ENCODE assay signal across 17 cellular contexts in genomic region chr6:156956286-156956685, GRCh38.
DNase-seq lines count a peak whose midpoint lies in the region; ATAC-seq, FAIRE-seq and TF ChIP-seq lines count a peak whose summit lies in the region.
"Had no signal": no experiment of that assay in that cellular context is flagged by ENCODE, and none has a peak within 500 bp of the region (broad histone marks: within the 10 kb centered on the region; RNA-seq: fewer than 3 reads in every experiment).

No MANE protein-coding gene starts in this region.

- H3K4me1 ChIP-seq in cardiac muscle cell (ENCODE audit: low read depth) (peaks cover 23% of the 10 kb centered on the region), right atrium auricular region (peaks cover 0 to 65% of the 10 kb centered on the region in 2 donors), prostate gland (replicated peaks) (peaks cover 21% of the 10 kb centered on the region), uterus (peaks cover 8 to 12% of the 10 kb centered on the region in 2 donors)

- no peak for ATAC-seq in HG02642 (IDR thresholded peaks at IDR 0.05; ENCODE audit: poor library complexity, unreplicated experiment)
- ATAC-seq: activated CD8-positive, alpha-beta T cell treated with anti-CD3 and anti-CD28 coated beads, Interleukin-2, amount 10 ng/mL, durations not matched to agents 7 days and 5 days had no signal

- H3K9me3 ChIP-seq in cardiac muscle cell (ENCODE audit: low read depth), result no peaks in the 10 kb centered on the region
- H3K9me3 ChIP-seq in right atrium auricular region, result no peaks in the 10 kb centered on the region
- H3K9me3 ChIP-seq in prostate gland, result no peaks in the 10 kb centered on the region
- H3K9me3 ChIP-seq in uterus, result no peaks in the 10 kb centered on the region
- H3K9me3 ChIP-seq: Peyer's patch, tibial nerve had no signal

- intact Hi-C loops in cardiac septum (cut with DNase I) (loop anchor here (5.0 to 10.0 kb wide), 2 partner anchors 66 to 391 kb away; no protein-coding TSS in a partner anchor), prostate gland (cut with DNase I) (loop anchor here (2.0 to 10.0 kb wide), 3 partner anchors 61 to 269 kb away; no protein-coding TSS in a partner anchor), uterus (cut with DNase I; ENCODE audit: low total_unique reads) (no loop called here)

- DNase-seq in cardiac muscle cell (ENCODE audit: low read depth in 1 of 2, low spot score in 1 of 2), result no peak
- no peak for DNase-seq in cardiac septum (ENCODE audit: low spot score)
- DNase-seq in right atrium auricular region (ENCODE audit: low spot score), result no peak
- DNase-seq in prostate gland (ENCODE audit: low spot score), result no peak
- no peak for DNase-seq in uterus
- no peak for DNase-seq in H54 (ENCODE audit: insufficient read length, low spot score)
- no peak for DNase-seq in RKO (ENCODE audit: low spot score)
- DNase-seq: 8988T; activated CD8-positive, alpha-beta T cell treated with anti-CD3 and anti-CD28 coated beads, Interleukin-2, amount 10 ng/mL, durations not matched to agents 7 days and 5 days; DND-41; NCI-H2107; NCI-H748 treated with DMSO at 0.1 percent for 48 hours; Peyer's patch had no signal

- TF ChIP-seq CTCF in cardiac muscle cell (IDR thresholded peaks at IDR 0.05; ENCODE audit: low read depth, low read length) (no peak), right atrium auricular region (IDR thresholded peaks at IDR 0.05) (no peak), prostate gland (IDR thresholded peaks at IDR 0.05) (no peak), uterus (IDR thresholded peaks at IDR 0.05) (no peak)

- no peak for TF ChIP-seq POLR2A in prostate gland (IDR thresholded peaks at IDR 0.05)
- TF ChIP-seq POLR2A in uterus (IDR thresholded peaks at IDR 0.05), result no peak
- no peak for TF ChIP-seq POLR2A in H54 (IDR thresholded peaks at IDR 0.05; ENCODE audit: low read depth, low read length)

- H3K27ac ChIP-seq in cardiac muscle cell (peak overlapping the region; percentile 50), right atrium auricular region (peak overlapping the region; percentile 71 to 83), prostate gland (peak overlapping the region; percentile 30 to 46), uterus (peak overlapping the region; percentile 10 to 69)
- H3K27ac ChIP-seq: Peyer's patch had no signal

- no peak for FAIRE-seq in H54 (lab: Jason Lieb, UNC)
- FAIRE-seq: endothelial cell of umbilical vein, islet of Langerhans had no signal

- H3K36me3 ChIP-seq in cardiac muscle cell (no peaks in the 10 kb centered on the region), right atrium auricular region (no peaks in the 10 kb centered on the region), prostate gland (no peaks in the 10 kb centered on the region), uterus (no peaks in the 10 kb centered on the region)
- H3K36me3 ChIP-seq: Peyer's patch, tibial nerve had no signal

- no peak overlapping the region for H3K4me3 ChIP-seq in cardiac muscle cell
- no peak overlapping the region for H3K4me3 ChIP-seq in right atrium auricular region
- H3K4me3 ChIP-seq in prostate gland, result no peak overlapping the region
- H3K4me3 ChIP-seq in uterus, result no peak overlapping the region
- H3K4me3 ChIP-seq: Peyer's patch, tibial nerve had no signal

- H3K27me3 ChIP-seq in cardiac muscle cell (no peaks in the 10 kb centered on the region), right atrium auricular region (no peaks in the 10 kb centered on the region), prostate gland (replicated peaks; ENCODE audit: insufficient read depth) (no peaks in the 10 kb centered on the region), uterus (no peaks in the 10 kb centered on the region)
- H3K27me3 ChIP-seq: Peyer's patch, tibial nerve had no signal
